ENCODE assay signal across 8 cellular contexts in the genomic region with DNA sequence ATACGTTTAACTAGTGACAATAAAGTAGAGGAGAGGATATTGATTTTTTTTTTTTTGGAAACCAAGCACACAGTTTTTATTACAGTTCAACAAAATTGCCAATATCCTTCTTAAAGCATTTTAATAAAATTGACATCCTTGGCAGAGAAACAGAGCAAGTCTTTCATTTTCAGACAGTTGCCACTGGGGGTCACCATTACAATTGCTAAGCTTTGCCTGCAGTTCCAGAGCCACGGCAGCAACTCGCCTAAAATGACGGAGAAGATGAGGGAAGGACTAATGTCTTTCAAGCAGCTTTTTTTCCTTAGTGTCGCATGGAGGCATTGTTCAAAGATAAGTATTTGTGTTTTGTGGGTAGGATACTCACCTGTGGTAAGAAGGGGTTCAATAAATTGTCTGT.
A peak's percentile ranks its signal among the peaks of the same experiment; 100 is the strongest.
DNase-seq lines count a peak whose midpoint lies in the region; ATAC-seq, FAIRE-seq and TF ChIP-seq lines count a peak whose summit lies in the region.

No MANE protein-coding gene starts in this region.

- peaks cover 7% of the 10 kb centered on the region for H3K27me3 ChIP-seq in adrenal gland
- H3K27me3 ChIP-seq in right lobe of liver = peaks cover 0 to 5% of the 10 kb centered on the region in 2 donors

- TF ChIP-seq POLR2A in NB4 (IDR thresholded peaks at IDR 0.05; ENCODE audit: extremely low read depth, insufficient read length) (no peak), adrenal gland (IDR thresholded peaks at IDR 0.05) (no peak), right lobe of liver (IDR thresholded peaks at IDR 0.05) (no peak), H54 (IDR thresholded peaks at IDR 0.05; ENCODE audit: low read depth, low read length) (no peak), GM18505 (IDR thresholded peaks at IDR 0.05; ENCODE audit: borderline replicate concordance, extremely low read depth, insufficient read depth, insufficient read length) (no peak)

- H3K27ac ChIP-seq in adrenal gland (no peak overlapping the region), right lobe of liver (no peak overlapping the region)

- peak; percentile 6 for DNase-seq in GDM1 (lab: John Stamatoyannopoulos, UW)
- peak; percentile 47 for DNase-seq in NB4 (ENCODE audit: low read depth)
- DNase-seq in adrenal gland = peak; percentile 27 to 56 (median 40)
- peak in 1 of 3 donors; percentile 32 for DNase-seq in right lobe of liver
- DNase-seq in H54 (ENCODE audit: insufficient read length, low spot score) = no peak
- no peak for DNase-seq in amniotic stem cell (lab: John Stamatoyannopoulos, UW)

- H3K36me3 ChIP-seq in adrenal gland (replicated peaks in 1 of 2) = no peaks in the 10 kb centered on the region
- no peaks in the 10 kb centered on the region for H3K36me3 ChIP-seq in right lobe of liver

- ATAC-seq in right lobe of liver (peak; percentile 74 to 90 (median 84)), GM18505 (IDR thresholded peaks at IDR 0.05; ENCODE audit: unreplicated experiment) (no peak), GM18861 (IDR thresholded peaks at IDR 0.05; ENCODE audit: unreplicated experiment) (no peak)

- peak; percentile 23 for TF ChIP-seq CTCF in NB4 (IDR thresholded peaks at IDR 0.05; ENCODE audit: low read depth, low read length)
- TF ChIP-seq CTCF in adrenal gland (IDR thresholded peaks at IDR 0.05) = peak in 4 of 6 experiments; percentile 20 to 44 (median 32)
- TF ChIP-seq CTCF in right lobe of liver (IDR thresholded peaks at IDR 0.05) = peak; percentile 29 to 52 (median 42)

- WGBS in adrenal gland, 4 donors = 3 to 9% (median 5%) methylated on average over 5 of the region's 5 CpGs
- 4% methylated on average over 5 of the region's 5 CpGs for WGBS in right lobe of liver (ENCODE audit: insufficient coverage, low coverage, low lambda C conversion rate, missing lambda C conversion rate)

- intact Hi-C loops in adrenal gland (cut with DNase I) (no loop called here), right lobe of liver (cut with DNase I) (no loop called here)

- FAIRE-seq in H54 (lab: Jason Lieb, UNC) = no peak

- H3K4me3 ChIP-seq in NB4 (ENCODE audit: low read depth, low read length) (no peak overlapping the region), adrenal gland (no peak overlapping the region), right lobe of liver (no peak overlapping the region)

- H3K9me3 ChIP-seq in adrenal gland (replicated peaks in 1 of 3) (no peaks in the 10 kb centered on the region), right lobe of liver (no peaks in the 10 kb centered on the region)

- H3K4me1 ChIP-seq in adrenal gland (replicated peaks in 1 of 2) (no peaks in the 10 kb centered on the region), right lobe of liver (peaks cover 0 to 7% (median 0%) of the 10 kb centered on the region in 4 donors)

Comparison
In these comparisons a context has a peak if more than half of its experiments do, and no peak if none do; other contexts are left out.
1. DNase-seq: peak in GDM1 (single experiment), NB4 (single experiment) and adrenal gland (7 of 7); none in H54 (single experiment) and amniotic stem cell (single experiment).
2. ATAC-seq: peak in right lobe of liver (4 of 4); none in GM18505 (single experiment) and GM18861 (single experiment).
3. Peak in every context shown above with its lines, with median percentiles within 50 percentile points of each other: CTCF ChIP-seq.